ENCODE assay signal across 14 cellular contexts in the genomic region with DNA sequence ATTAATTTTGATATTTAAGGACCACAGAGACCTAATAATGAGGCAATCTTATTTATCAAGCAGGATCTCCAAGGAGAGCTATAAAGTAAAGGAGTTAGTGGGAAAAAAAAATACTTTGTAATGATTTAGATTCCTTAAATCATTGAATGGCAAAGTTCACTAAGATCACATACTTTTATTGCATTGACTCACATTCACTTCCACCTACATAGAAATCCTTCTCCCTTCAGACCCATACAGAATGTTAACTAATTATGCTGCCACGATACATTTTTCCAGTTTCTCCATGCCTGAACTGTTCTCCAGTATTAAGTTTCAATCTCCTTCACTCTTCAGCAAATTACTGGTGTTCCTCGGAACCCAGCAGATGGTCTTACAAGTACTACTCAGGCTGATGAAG.
DNase-seq lines count a peak whose midpoint lies in the region; FAIRE-seq and TF ChIP-seq lines count a peak whose summit lies in the region.
"Had no signal": no experiment of that assay in that cellular context is flagged by ENCODE, and none has a peak within 500 bp of the region (broad histone marks: within the 10 kb centered on the region; RNA-seq: fewer than 3 reads in every experiment).

No MANE protein-coding gene starts in this region.

- H3K36me3 ChIP-seq in endothelial cell of umbilical vein (ENCODE audit: control insufficient read depth in 2 of 2, extremely low read depth in 1 of 2, insufficient read depth in 2 of 2, low read length in 2 of 2): no peaks in the 10 kb centered on the region
- no peaks in the 10 kb centered on the region for H3K36me3 ChIP-seq in stomach
- H3K36me3 ChIP-seq: BE2C had no signal

- POLR2A ChIA-PET in endothelial cell of umbilical vein (lab: Charles Lee): no interaction called here

- dilution Hi-C loops in endothelial cell of umbilical vein (cut with MboI; ENCODE audit: extremely low pct_ligation_motif_present, low sequenced_read_pairs): no loop called here

- no peak for TF ChIP-seq POLR2A in endothelial cell of umbilical vein (IDR thresholded peaks at IDR 0.05; ENCODE audit: low read depth, low read length)
- TF ChIP-seq POLR2A in stomach (IDR thresholded peaks at IDR 0.05): no peak

- no peak overlapping the region for H3K27ac ChIP-seq in endothelial cell of umbilical vein (ENCODE audit: insufficient read depth, low read depth, low read length)
- no peak overlapping the region for H3K27ac ChIP-seq in stomach

- H3K4me1 ChIP-seq in endothelial cell of umbilical vein (ENCODE audit: control insufficient read depth, extremely low read depth, insufficient read depth, low read length) (peaks cover 5% of the 10 kb centered on the region), stomach (peaks cover 0 to 3% (median 0%) of the 10 kb centered on the region in 4 donors)
- H3K4me1 ChIP-seq: BE2C had no signal

- no peak for TF ChIP-seq EP300 in stomach (IDR thresholded peaks at IDR 0.05)

- H2AFZ ChIP-seq in endothelial cell of umbilical vein (ENCODE audit: low read depth, low read length): no peak overlapping the region

- peak; percentile 81 for FAIRE-seq in endothelial cell of umbilical vein (lab: Jason Lieb, UNC)
- FAIRE-seq: HTR-8/SVneo had no signal

- TF ChIP-seq CTCF in endothelial cell of umbilical vein (IDR thresholded peaks at IDR 0.05; ENCODE audit: extremely low read depth in 1 of 2, insufficient read depth in 1 of 2, low read depth in 1 of 2, low read length in 2 of 2) (no peak), retinal pigment epithelial cell (conservative IDR thresholded peaks at IDR 0.05; ENCODE audit: low read depth, low read length) (no peak), stomach (IDR thresholded peaks at IDR 0.05) (no peak)

- CTCF ChIA-PET in endothelial cell of umbilical vein (lab: Charles Lee): interaction anchor here (0.9 to 1.0 kb wide), 2 partner anchors 13 to 290 kb away, joined by 3 to 4 read pairs; no protein-coding TSS in a partner anchor

- DNase-seq in EL: peak; percentile 30
- peak; percentile 11 for DNase-seq in NCI-H524 treated with DMSO at 0.1 percent for 48 hours (lab: John Stamatoyannopoulos, UW)
- DNase-seq in endothelial cell of umbilical vein (ENCODE audit: low read depth, low spot score): peak; percentile 74
- DNase-seq in retinal pigment epithelial cell (ENCODE audit: low read depth): peak; percentile 87
- no peak for DNase-seq in NCI-H526 (lab: John Stamatoyannopoulos, UW)
- no peak for DNase-seq in stomach
- DNase-seq in stimulated activated CD4-positive, alpha-beta T cell treated with anti-CD3 and anti-CD28 coated beads, Interleukin-1b, Interleukin-23, amount 100 ng/mL, for 48 hours: no peak
- DNase-seq: BE2C; CD8-positive, alpha-beta T cell; DMS 273 treated with DMSO at 0.1 percent for 48 hours; H7; NCI-H1436 treated with DMSO at 0.1 percent for 48 hours; NCI-H2227 treated with DMSO at 0.1 percent for 48 hours had no signal

- H3K4me3 ChIP-seq in endothelial cell of umbilical vein (replicated peaks in 1 of 3; ENCODE audit: insufficient read depth in 1 of 3, low read depth in 1 of 3, low read length in 3 of 3) (no peak overlapping the region), retinal pigment epithelial cell (ENCODE audit: low read length) (no peak overlapping the region), stomach (no peak overlapping the region)

- H3K27me3 ChIP-seq in endothelial cell of umbilical vein (ENCODE audit: control insufficient read depth in 2 of 2, insufficient read depth in 2 of 2, low read length in 2 of 2) (no peaks in the 10 kb centered on the region), stomach (no peaks in the 10 kb centered on the region)
- H3K27me3 ChIP-seq: BE2C had no signal

- intact Hi-C loops in endothelial cell of umbilical vein (cut with micrococcal nuclease): no loop called here
- intact Hi-C loops in stomach (cut with DNase I; ENCODE audit: low total_unique reads): no loop called here

- H3K9me1 ChIP-seq in endothelial cell of umbilical vein (replicated peaks; ENCODE audit: control insufficient read depth, extremely low read depth, insufficient read depth, low read length): no peaks in the 10 kb centered on the region

- H3K79me2 ChIP-seq in endothelial cell of umbilical vein (ENCODE audit: control insufficient read depth, insufficient read depth, low read length): no peaks in the 10 kb centered on the region

- H3K9ac ChIP-seq in endothelial cell of umbilical vein (replicated peaks; ENCODE audit: extremely low read depth, insufficient read depth, low read length): no peak overlapping the region

- BruUV-seq in endothelial cell of umbilical vein (replicated peaks; lab: Mats Ljungman, UMichigan): no TSS peak

- H3K9me3 ChIP-seq in endothelial cell of umbilical vein (replicated peaks; ENCODE audit: control insufficient read depth, insufficient read depth, low read length) (no peaks in the 10 kb centered on the region), stomach (no peaks in the 10 kb centered on the region)
- H3K9me3 ChIP-seq: BE2C had no signal

- H4K20me1 ChIP-seq in endothelial cell of umbilical vein (replicated peaks; ENCODE audit: control insufficient read depth, extremely low read depth, insufficient read depth, low read length): no peaks in the 10 kb centered on the region

- no peak overlapping the region for H3K4me2 ChIP-seq in endothelial cell of umbilical vein (ENCODE audit: insufficient read depth, low read length)

- WGBS in stomach, 5 donors: 74 to 91% (median 87%) methylated on average over 2 of the region's 2 CpGs

TF ChIP-seq in endothelial cell of umbilical vein, 7 proteins besides CTCF, POLR2A, EP300 and RAD21:
- TF ChIP-seq JUN (IDR thresholded peaks at IDR 0.05; ENCODE audit: borderline replicate concordance, insufficient read depth, insufficient read length, low read depth) (peak; percentile 46), MYC (IDR thresholded peaks at IDR 0.05; ENCODE audit: low read depth, low read length) (no peak), FOS (IDR thresholded peaks at IDR 0.05; ENCODE audit: borderline replicate concordance, insufficient read depth, low read length) (peak; percentile 51)

Comparison
In these comparisons a context has a peak if more than half of its experiments do, and no peak if none do; other contexts are left out.
1. DNase-seq: peak in EL (single experiment), NCI-H524 treated with DMSO at 0.1 percent for 48 hours (single experiment), endothelial cell of umbilical vein (single experiment) and retinal pigment epithelial cell (single experiment); none in NCI-H526 (0 of 2), stomach (single experiment) and stimulated activated CD4-positive, alpha-beta T cell treated with anti-CD3 and anti-CD28 coated beads, Interleukin-1b, Interleukin-23, amount 100 ng/mL, for 48 hours (single experiment).